18 cellular contexts compared by ENCODE assay signal in the genomic region with DNA sequence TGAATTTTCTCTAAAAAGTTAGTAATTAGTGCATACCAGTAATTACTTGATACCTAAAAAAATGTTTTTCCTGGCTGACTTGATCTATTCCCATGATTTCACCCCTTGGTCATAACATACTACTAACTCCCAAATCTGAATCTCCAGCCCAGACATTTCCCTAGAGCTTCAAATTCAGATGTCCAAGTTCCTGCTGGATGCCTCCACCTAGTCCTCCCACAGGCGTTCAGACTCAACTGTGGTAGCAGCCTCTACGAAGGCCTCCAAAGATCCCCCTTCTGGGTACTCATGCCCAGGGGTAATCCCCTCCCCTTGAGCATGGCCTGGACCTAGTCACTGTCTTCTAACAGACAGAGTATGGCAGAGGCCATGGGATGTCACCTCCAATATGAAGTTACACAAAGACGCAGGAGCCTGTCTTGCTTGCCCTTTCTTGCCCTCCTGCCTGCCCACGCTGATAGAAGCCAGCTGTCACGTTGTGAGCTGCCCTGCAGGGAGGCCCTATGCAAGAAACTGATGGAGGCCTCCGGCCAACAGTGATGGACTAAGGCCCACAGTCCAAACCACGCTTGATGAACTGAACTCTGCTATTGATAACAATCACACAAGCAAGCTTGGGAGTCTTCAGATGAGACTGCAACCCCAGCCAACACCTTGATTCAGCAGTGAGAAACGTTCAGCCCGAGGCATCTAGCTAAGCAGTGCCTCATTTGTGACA. TPM values are rescaled to one million over a fixed set of nuclear protein-coding genes. Genes with fewer than 3 reads are reported as not detected.
DNase-seq lines count a peak whose midpoint lies in the region; ATAC-seq and TF ChIP-seq lines count a peak whose summit lies in the region.
"Had no signal": no experiment of that assay in that cellular context is flagged by ENCODE, and none has a peak within 500 bp of the region (broad histone marks: within the 10 kb centered on the region; RNA-seq: fewer than 3 reads in every experiment).

No MANE protein-coding gene starts in this region.

- H3K4me2 ChIP-seq in mammary epithelial cell (ENCODE audit: insufficient read depth, low read depth, low read length), result no peak overlapping the region

- dilution Hi-C loops in mammary epithelial cell (cut with HindIII; ENCODE audit: low sequenced_read_pairs), result loop anchor here (5.0 kb wide), 1 partner anchor 67 kb away; no protein-coding TSS in a partner anchor

- H3K9me3 Mint-ChIP-seq in MCF 10A (ENCODE audit: unreplicated experiment), result no peaks in the 10 kb centered on the region
- H3K9me3 Mint-ChIP-seq in nephron, result no peaks in the 10 kb centered on the region

- H3K27ac ChIP-seq in mammary epithelial cell (ENCODE audit: insufficient read depth, low read depth, low read length) (no peak overlapping the region), heart right ventricle (peak overlapping the region in 9 of 10 donors; percentile 33 to 78 (median 58)), suprapubic skin (peak overlapping the region; percentile 45)

- no peak for TF ChIP-seq POLR2A in suprapubic skin (IDR thresholded peaks at IDR 0.05)

- H3K27me3 ChIP-seq in mammary epithelial cell (ENCODE audit: insufficient read depth, low read length), result no peaks in the 10 kb centered on the region
- H3K27me3 ChIP-seq in heart right ventricle, result no peaks in the 10 kb centered on the region
- H3K27me3 ChIP-seq in suprapubic skin, result no peaks in the 10 kb centered on the region

- H3K36me3 Mint-ChIP-seq in MCF 10A (ENCODE audit: insufficient read depth, unreplicated experiment) (no peaks in the 10 kb centered on the region), nephron (ENCODE audit: low read depth) (no peaks in the 10 kb centered on the region)
- H3K36me3 Mint-ChIP-seq: CD14-positive monocyte had no signal

- H3K79me2 ChIP-seq in mammary epithelial cell (ENCODE audit: insufficient read depth, low read length), result no peaks in the 10 kb centered on the region

- in situ Hi-C loops in mammary epithelial cell (cut with MboI; ENCODE audit: low sequenced_read_pairs in 2 of 2), result no loop called here

- POLR2A ChIA-PET in MCF 10A (lab: Yijun Ruan, JAX), result no interaction called here

- ATAC-seq in heart right ventricle, result peak; percentile 46 to 78 (median 64)
- no peak for ATAC-seq in HG03175 (IDR thresholded peaks at IDR 0.05; ENCODE audit: unreplicated experiment)
- ATAC-seq: HCT116 had no signal

- H3K4me1 Mint-ChIP-seq in MCF 10A (ENCODE audit: insufficient read depth, unreplicated experiment), result no peaks in the 10 kb centered on the region
- peaks cover 18% of the 10 kb centered on the region for H3K4me1 Mint-ChIP-seq in nephron
- H3K4me1 Mint-ChIP-seq: CD14-positive monocyte had no signal

- H3K9me3 ChIP-seq in mammary epithelial cell (replicated peaks; ENCODE audit: insufficient read depth, low read length), result no peaks in the 10 kb centered on the region
- no peaks in the 10 kb centered on the region for H3K9me3 ChIP-seq in heart right ventricle
- no peaks in the 10 kb centered on the region for H3K9me3 ChIP-seq in suprapubic skin

- H4K20me1 ChIP-seq in mammary epithelial cell (ENCODE audit: insufficient read depth, low read length), result no peaks in the 10 kb centered on the region

- H3K27me3 Mint-ChIP-seq in MCF 10A (ENCODE audit: insufficient read depth, unreplicated experiment) (no peaks in the 10 kb centered on the region), nephron (ENCODE audit: low read depth) (no peaks in the 10 kb centered on the region)

- H3K27ac Mint-ChIP-seq in MCF 10A (ENCODE audit: low read depth, unreplicated experiment), result no peak overlapping the region
- H3K27ac Mint-ChIP-seq in nephron, result peak overlapping the region in 2 of 3 experiments; percentile 34 to 38
- H3K27ac Mint-ChIP-seq: CD14-positive monocyte had no signal

- H3K4me1 ChIP-seq in mammary epithelial cell (ENCODE audit: insufficient read depth, low read length) (no peaks in the 10 kb centered on the region), heart right ventricle (peaks cover 0 to 4% (median 0%) of the 10 kb centered on the region in 9 donors), suprapubic skin (peaks cover 9% of the 10 kb centered on the region)

- intact Hi-C loops in mammary epithelial cell (cut with micrococcal nuclease) (no loop called here), MCF 10A (cut with micrococcal nuclease) (no loop called here), heart right ventricle (cut with DNase I) (loop anchor here in 1 of 10 donors (10.0 kb wide), 2 partner anchors 71 to 141 kb away; no protein-coding TSS in a partner anchor)

- no peak overlapping the region for H3K4me3 ChIP-seq in mammary epithelial cell (replicated peaks in 1 of 3; ENCODE audit: insufficient read depth in 1 of 3, low read depth in 2 of 3, low read length in 3 of 3)
- H3K4me3 ChIP-seq in heart right ventricle, result no peak overlapping the region
- H3K4me3 ChIP-seq in suprapubic skin, result no peak overlapping the region

- H2AFZ ChIP-seq in mammary epithelial cell (ENCODE audit: low read depth, low read length), result peak overlapping the region; percentile 6

- 66% methylated on average over 9 of the region's 9 CpGs for WGBS in mammary epithelial cell (ENCODE audit: low coverage, missing lambda C conversion rate)
- WGBS in heart right ventricle, 2 donors, result 70 to 74% methylated on average over 9 of the region's 9 CpGs
- WGBS in suprapubic skin, result 68% methylated on average over 9 of the region's 9 CpGs

- TF ChIP-seq CTCF in mammary epithelial cell (conservative IDR thresholded peaks at IDR 0.05 in 1 of 2, IDR thresholded peaks at IDR 0.05 in 1 of 2; ENCODE audit: extremely low read depth in 1 of 2, insufficient read depth in 1 of 2, low read depth in 1 of 2, low read length in 2 of 2) (no peak), MCF 10A (IDR thresholded peaks at IDR 0.05; ENCODE audit: unreplicated experiment) (no peak), heart right ventricle (IDR thresholded peaks at IDR 0.05) (no peak), nephron (IDR thresholded peaks at IDR 0.05; ENCODE audit: unreplicated experiment in 3 of 3) (no peak), suprapubic skin (IDR thresholded peaks at IDR 0.05) (no peak)

- H3K36me3 ChIP-seq in mammary epithelial cell (ENCODE audit: insufficient read depth, low read length) (no peaks in the 10 kb centered on the region), heart right ventricle (no peaks in the 10 kb centered on the region), suprapubic skin (no peaks in the 10 kb centered on the region)

- BruUV-seq in mammary epithelial cell (replicated peaks; lab: Mats Ljungman, UMichigan), result no TSS peak
- no TSS peak for BruUV-seq in MCF 10A (replicated peaks; lab: Mats Ljungman, UMichigan)

- DNase-seq in mammary epithelial cell, result no peak
- no peak for DNase-seq in MCF 10A (ENCODE audit: unreplicated experiment)
- DNase-seq in heart right ventricle, result peak in 1 of 2 donors; percentile 27
- no peak for DNase-seq in suprapubic skin (ENCODE audit: low spot score in 2 of 2)
- no peak for DNase-seq in activated naive CD4-positive, alpha-beta T cell (lab: John Stamatoyannopoulos, UW)
- no peak for DNase-seq in activated CD4-positive, alpha-beta T cell treated with anti-CD3 and anti-CD28 coated beads for 48 hours
- DNase-seq: 8988T, DND-41, GOT3, NCI-H187, NCI-H2107, NCI-H510A treated with DMSO at 0.1 percent for 48 hours, NCI-H774, SIG-M5 had no signal

- H3K4me3 Mint-ChIP-seq in MCF 10A (ENCODE audit: unreplicated experiment) (no peak overlapping the region), nephron (no peak overlapping the region)
- H3K4me3 Mint-ChIP-seq: CD14-positive monocyte had no signal

- no peak overlapping the region for H3K9ac ChIP-seq in mammary epithelial cell (ENCODE audit: insufficient read depth, low read length)

- CTCF ChIA-PET in mammary epithelial cell (lab: Charles Lee; ENCODE audit: low non-redundant PET) (no interaction called here), MCF 10A (lab: Yijun Ruan, JAX) (interaction anchor here (0.6 to 1.1 kb wide), 2 partner anchors 149 to 167 kb away, joined by 3 read pairs; no protein-coding TSS in a partner anchor)

- TF ChIP-seq EP300 in suprapubic skin (IDR thresholded peaks at IDR 0.05), result no peak

RNA-seq across cellular contexts. Expression of a gene that starts 8.6 kb away (rescaled TPM):
- total RNA-seq in mammary epithelial cell (10 to 100 TPM; 14.0 to 26.7 TPM), MCF 10A (2022) (14.3 and 24.2 TPM in 2 replicates), heart right ventricle (100 to 1,000 TPM in 1 of 10 donors, 10 to 100 TPM in 9; 18.4 to 116 (median 32.9) TPM), suprapubic skin (10 to 100 TPM; 12.6 to 24.6 (median 21.0) TPM)
- polyA plus RNA-seq in mammary epithelial cell (3.6 TPM), heart right ventricle (10 to 100 TPM in 1 of 2 donors, 1 to 10 TPM in 1; 7.0 to 31.8 TPM)
- polyA minus RNA-seq in mammary epithelial cell, result 5.9 TPM
- polyA plus RNA-seq: CD14-positive monocyte had no signal
